ENCODE assay signal across 2 cellular contexts in the genomic region with DNA sequence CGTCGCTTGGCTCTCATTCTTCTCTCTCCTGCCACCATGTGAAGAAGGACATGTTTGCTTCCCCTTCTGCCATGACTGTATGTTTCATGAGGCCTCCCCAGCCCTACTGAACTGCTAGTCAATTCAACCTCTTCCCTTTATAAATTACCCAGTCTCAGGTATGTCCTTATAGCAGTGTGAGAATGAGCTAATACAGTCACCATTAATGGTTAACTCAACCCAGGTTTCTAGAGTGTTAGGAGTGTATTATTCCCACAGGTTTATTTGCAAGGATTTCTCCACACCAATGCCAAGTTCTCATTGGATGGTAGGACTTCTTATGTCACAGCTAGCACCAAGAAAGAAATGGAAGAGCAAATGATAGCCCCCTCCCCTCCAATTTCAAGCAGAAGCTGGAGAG.
"Had no signal": no experiment of that assay in that cellular context is flagged by ENCODE, and none has a peak within 500 bp of the region (broad histone marks: within the 10 kb centered on the region; RNA-seq: fewer than 3 reads in every experiment).

No MANE protein-coding gene starts in this region.

- DNase-seq: IMR-90, KBM-7 had no signal
